In the genomic region with DNA sequence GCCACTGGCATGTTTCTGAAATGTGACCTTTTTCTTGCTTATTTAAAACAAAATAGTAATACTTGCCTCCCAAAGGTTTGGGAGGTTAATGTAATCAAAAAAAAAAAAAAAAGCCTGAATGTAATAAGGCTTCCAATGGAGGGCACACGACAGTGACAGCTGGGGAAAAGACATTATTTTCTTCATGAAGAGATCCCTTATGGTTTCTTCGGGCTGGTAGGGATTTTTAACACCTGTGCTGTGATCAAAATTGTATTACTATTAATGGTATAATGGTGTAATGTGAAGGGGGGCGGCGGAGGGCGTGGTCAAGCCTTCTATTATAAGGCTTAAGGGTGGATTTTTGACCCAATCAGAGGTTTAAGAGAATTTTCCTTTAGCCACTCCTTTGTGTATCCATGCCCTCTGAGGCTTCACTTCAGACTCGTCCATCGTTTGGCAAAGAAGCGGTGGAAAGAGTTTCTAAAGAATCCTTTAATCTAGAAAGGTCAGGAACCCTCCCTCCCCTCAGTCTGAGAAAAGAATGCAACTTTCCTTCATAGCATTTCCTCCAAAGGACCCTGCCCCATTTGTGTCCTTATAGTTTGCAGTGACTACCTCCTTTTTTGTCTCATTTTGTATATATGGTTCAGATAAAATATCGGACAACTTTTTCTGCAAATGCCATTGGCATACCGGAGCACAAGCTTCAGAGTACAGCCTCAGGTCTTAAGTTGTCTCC, we compare ENCODE assay signal across 8 cellular contexts.
DNase-seq lines count a peak whose midpoint lies in the region; ATAC-seq, FAIRE-seq and TF ChIP-seq lines count a peak whose summit lies in the region.

No MANE protein-coding gene starts in this region.

- ATAC-seq in GM21390 (IDR thresholded peaks at IDR 0.05; ENCODE audit: unreplicated experiment), result no peak
- ATAC-seq in GM21423 (IDR thresholded peaks at IDR 0.05; ENCODE audit: unreplicated experiment), result no peak

- peak overlapping the region; percentile 100 for H3K27ac ChIP-seq in neural progenitor cell

- peak overlapping the region; percentile 39 for H3K4me3 ChIP-seq in AG09309 (ENCODE audit: control insufficient read depth, low read depth, low read length)
- peak overlapping the region; percentile 49 for H3K4me3 ChIP-seq in fibroblast of the aortic adventitia (ENCODE audit: low read depth, low read length)
- peak overlapping the region; percentile 56 for H3K4me3 ChIP-seq in neural progenitor cell

- peak overlapping the region; percentile 91 for H3K4me3 Mint-ChIP-seq in activated CD4-positive, alpha-beta memory T cell treated with anti-CD3 and anti-CD28 coated beads, Interleukin-2, amount 10 ng/mL, durations not matched to agents 7 days and 5 days
- peak overlapping the region; percentile 90 for H3K4me3 Mint-ChIP-seq in neural progenitor cell

- H4K20me1 ChIP-seq in neural progenitor cell (ENCODE audit: low read depth), result no peaks in the 10 kb centered on the region

- peak overlapping the region; percentile 97 for H3K27ac Mint-ChIP-seq in activated CD4-positive, alpha-beta memory T cell treated with anti-CD3 and anti-CD28 coated beads, Interleukin-2, amount 10 ng/mL, durations not matched to agents 7 days and 5 days
- peak overlapping the region; percentile 96 for H3K27ac Mint-ChIP-seq in neural progenitor cell

- peak; percentile 64 for FAIRE-seq in GM19239 (lab: Jason Lieb, UNC)

- no peaks in the 10 kb centered on the region for H3K9me3 Mint-ChIP-seq in activated CD4-positive, alpha-beta memory T cell treated with anti-CD3 and anti-CD28 coated beads, Interleukin-2, amount 10 ng/mL, durations not matched to agents 7 days and 5 days
- H3K9me3 Mint-ChIP-seq in neural progenitor cell, result peaks cover 2% of the 10 kb centered on the region

- peaks cover 42% of the 10 kb centered on the region for H3F3A ChIP-seq in neural progenitor cell (ENCODE audit: low read depth)

- H3K9ac ChIP-seq in neural progenitor cell, result peak overlapping the region; percentile 91

- no peaks in the 10 kb centered on the region for H3K27me3 ChIP-seq in neural progenitor cell

- H3K36me3 Mint-ChIP-seq in activated CD4-positive, alpha-beta memory T cell treated with anti-CD3 and anti-CD28 coated beads, Interleukin-2, amount 10 ng/mL, durations not matched to agents 7 days and 5 days (ENCODE audit: low read depth), result peaks cover 5% of the 10 kb centered on the region
- peaks cover 9% of the 10 kb centered on the region for H3K36me3 Mint-ChIP-seq in neural progenitor cell

- DNase-seq in AG09309 (ENCODE audit: low read depth) (no peak), GM19239 (ENCODE audit: insufficient read length, low spot score) (no peak), NCI-H226 (peak; percentile 69), fibroblast of the aortic adventitia (ENCODE audit: low read depth) (peak; percentile 61), neural progenitor cell (ENCODE audit: low spot score) (peak; percentile 77)
- peak; percentile 64 for DNase-seq in activated CD4-positive, alpha-beta memory T cell treated with anti-CD3 and anti-CD28 coated beads, Interleukin-2, amount 10 ng/mL, durations not matched to agents 7 days and 5 days

- no peak overlapping the region for H2AFZ ChIP-seq in neural progenitor cell (replicated peaks)

- H3K9me3 ChIP-seq in neural progenitor cell (ENCODE audit: low read depth), result no peaks in the 10 kb centered on the region

- H3K27me3 Mint-ChIP-seq in activated CD4-positive, alpha-beta memory T cell treated with anti-CD3 and anti-CD28 coated beads, Interleukin-2, amount 10 ng/mL, durations not matched to agents 7 days and 5 days, result no peaks in the 10 kb centered on the region
- peaks cover 3% of the 10 kb centered on the region for H3K27me3 Mint-ChIP-seq in neural progenitor cell (ENCODE audit: insufficient read depth, low read depth)

- peak overlapping the region; percentile 80 for H3K4me2 ChIP-seq in neural progenitor cell

- TF ChIP-seq CTCF in AG09309 (IDR thresholded peaks at IDR 0.05; ENCODE audit: control insufficient read depth, insufficient read depth, low read depth, low read length, missing control alignments), result no peak
- TF ChIP-seq CTCF in fibroblast of the aortic adventitia (IDR thresholded peaks at IDR 0.05; ENCODE audit: insufficient read depth, low read length), result no peak
- no peak for TF ChIP-seq CTCF in neural progenitor cell (IDR thresholded peaks at IDR 0.05)

- CTCF ChIA-PET in activated CD4-positive, alpha-beta memory T cell treated with anti-CD3 and anti-CD28 coated beads, Interleukin-2, amount 10 ng/mL, durations not matched to agents 7 days and 5 days (lab: Charles Lee), result interaction anchor here (1.3 to 7.4 kb wide), 8 partner anchors 8 to 105 kb away, joined by 6 to 116 read pairs (median 56); partner anchors contain the start of gene CHD2

- peaks cover 34% of the 10 kb centered on the region for H3K4me1 ChIP-seq in neural progenitor cell

- H3K36me3 ChIP-seq in neural progenitor cell, result no peaks in the 10 kb centered on the region

- peaks cover 50% of the 10 kb centered on the region for H3K4me1 Mint-ChIP-seq in activated CD4-positive, alpha-beta memory T cell treated with anti-CD3 and anti-CD28 coated beads, Interleukin-2, amount 10 ng/mL, durations not matched to agents 7 days and 5 days
- H3K4me1 Mint-ChIP-seq in neural progenitor cell, result peaks cover 38% of the 10 kb centered on the region

- peaks cover 43% of the 10 kb centered on the region for H3K79me2 ChIP-seq in neural progenitor cell (ENCODE audit: low read depth)

- POLR2A ChIA-PET in activated CD4-positive, alpha-beta memory T cell treated with anti-CD3 and anti-CD28 coated beads, Interleukin-2, amount 10 ng/mL, durations not matched to agents 7 days and 5 days (lab: Charles Lee), result interaction anchor here (0.8 to 15.1 kb wide), 16 partner anchors 9 to 952 kb away, joined by 3 to 914 read pairs (median 24); partner anchors contain the start of gene CHD2

Comparison
In these comparisons a context has a peak if more than half of its experiments do, and no peak if none do; other contexts are left out.
1. DNase-seq: peak in NCI-H226 (single experiment), activated CD4-positive, alpha-beta memory T cell treated with anti-CD3 and anti-CD28 coated beads, Interleukin-2, amount 10 ng/mL, durations not matched to agents 7 days and 5 days (single experiment), fibroblast of the aortic adventitia (single experiment) and neural progenitor cell (single experiment); none in AG09309 (single experiment) and GM19239 (single experiment).
2. Peak in every context shown above with its lines, with median percentiles within 50 percentile points of each other: H3K4me3 ChIP-seq.